25 cellular contexts compared by ENCODE assay signal in the genomic region with DNA sequence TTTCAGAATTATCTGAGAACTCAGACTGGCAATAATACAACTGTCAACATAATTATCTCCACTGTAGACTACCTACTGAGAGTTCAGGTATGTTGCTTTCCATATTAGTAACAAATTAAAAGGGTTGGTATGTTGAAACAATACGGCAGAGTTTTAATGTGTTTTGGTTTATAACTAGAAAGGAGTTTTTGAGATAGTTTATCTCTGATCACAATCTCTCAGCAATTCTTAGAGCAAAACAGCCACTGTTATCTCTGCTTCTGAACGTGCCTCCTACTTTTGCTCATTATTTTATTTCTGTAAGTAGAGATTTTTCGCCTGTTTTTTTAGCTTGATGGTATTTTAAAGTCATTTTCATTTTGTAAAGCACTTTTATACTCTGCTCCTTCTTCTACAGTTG.
"Had no signal": no experiment of that assay in that cellular context is flagged by ENCODE, and none has a peak within 500 bp of the region (broad histone marks: within the 10 kb centered on the region; RNA-seq: fewer than 3 reads in every experiment).

No MANE protein-coding gene starts in this region.

- H3K36me3 ChIP-seq: neural progenitor cell, neutrophil, ovary, prostate gland, tibial nerve, upper lobe of right lung had no signal

- H3K9me3 ChIP-seq: heart left ventricle, left ventricle myocardium inferior, neutrophil, ovary, prostate gland, tibial nerve, upper lobe of right lung had no signal

- H3K4me3 Mint-ChIP-seq: naive B cell; natural killer cell; nephron progenitor cell; neural progenitor cell; stimulated activated effector memory CD8-positive, alpha-beta T cell treated with anti-CD3 and anti-CD28 coated beads, Interleukin-12 subunit alpha, Interleukin-12 subunit beta, amount 100 ng/mL, for 72 hours; stimulated activated naive CD8-positive, alpha-beta T cell treated with anti-CD3 and anti-CD28 coated beads, Interleukin-15, Interleukin-2, amounts not matched to agents 100 ng/mL and 50 ng/mL, for 24 hours had no signal

- H3K27ac ChIP-seq: heart left ventricle, left ventricle myocardium inferior, neural progenitor cell, neutrophil, ovary, prostate gland, skin epidermis, tibial nerve, upper lobe of right lung had no signal

- H3K4me1 ChIP-seq: neural progenitor cell, prostate gland, tibial nerve, upper lobe of right lung had no signal

- H3K27ac Mint-ChIP-seq: naive B cell; natural killer cell; nephron progenitor cell; neural progenitor cell; stimulated activated effector memory CD8-positive, alpha-beta T cell treated with anti-CD3 and anti-CD28 coated beads, Interleukin-12 subunit alpha, Interleukin-12 subunit beta, amount 100 ng/mL, for 72 hours; stimulated activated naive CD8-positive, alpha-beta T cell treated with anti-CD3 and anti-CD28 coated beads, Interleukin-15, Interleukin-2, amounts not matched to agents 100 ng/mL and 50 ng/mL, for 24 hours had no signal

- ATAC-seq: heart left ventricle; natural killer cell; right cardiac atrium; sciatic nerve; stimulated activated effector memory CD8-positive, alpha-beta T cell treated with anti-CD3 and anti-CD28 coated beads, Interleukin-12 subunit alpha, Interleukin-12 subunit beta, amount 100 ng/mL, for 72 hours; upper lobe of right lung had no signal

- FAIRE-seq: urothelium cell line had no signal

- H3K9me3 Mint-ChIP-seq: natural killer cell; nephron progenitor cell; neural progenitor cell; stimulated activated effector memory CD8-positive, alpha-beta T cell treated with anti-CD3 and anti-CD28 coated beads, Interleukin-12 subunit alpha, Interleukin-12 subunit beta, amount 100 ng/mL, for 72 hours; stimulated activated naive CD8-positive, alpha-beta T cell treated with anti-CD3 and anti-CD28 coated beads, Interleukin-15, Interleukin-2, amounts not matched to agents 100 ng/mL and 50 ng/mL, for 24 hours had no signal

- H3K27me3 Mint-ChIP-seq: naive B cell; stimulated activated naive CD8-positive, alpha-beta T cell treated with anti-CD3 and anti-CD28 coated beads, Interleukin-15, Interleukin-2, amounts not matched to agents 100 ng/mL and 50 ng/mL, for 24 hours had no signal

- H3K4me1 Mint-ChIP-seq: naive B cell; nephron progenitor cell; neural progenitor cell; stimulated activated effector memory CD8-positive, alpha-beta T cell treated with anti-CD3 and anti-CD28 coated beads, Interleukin-12 subunit alpha, Interleukin-12 subunit beta, amount 100 ng/mL, for 72 hours had no signal

- H3K36me3 Mint-ChIP-seq: naive B cell; neural progenitor cell; stimulated activated effector memory CD8-positive, alpha-beta T cell treated with anti-CD3 and anti-CD28 coated beads, Interleukin-12 subunit alpha, Interleukin-12 subunit beta, amount 100 ng/mL, for 72 hours had no signal

- H3K4me3 ChIP-seq: heart left ventricle, left ventricle myocardium inferior, neural progenitor cell, ovary, prostate gland, skin epidermis, tibial nerve, upper lobe of right lung had no signal

- DNase-seq: heart left ventricle; islet precursor cell; left ventricle myocardium inferior; mesenchymal stem cell; naive B cell; natural killer cell; nephron progenitor cell; ovary; retina; right cardiac atrium; stimulated activated CD4-positive, alpha-beta T cell treated with anti-CD3 and anti-CD28 coated beads, Interleukin-12 subunit alpha, Interleukin-12 subunit beta, amount 100 ng/mL, for 4 hours; stimulated activated CD4-positive, alpha-beta T cell treated with anti-CD3 and anti-CD28 coated beads, Interleukin-15, amount 100 ng/mL, for 24 hours; stimulated activated CD4-positive, alpha-beta T cell treated with anti-CD3 and anti-CD28 coated beads, Interleukin-2, amount 100 ng/mL, for 24 hours; stimulated activated CD4-positive, alpha-beta T cell treated with anti-CD3 and anti-CD28 coated beads, Interleukin-4, amount 100 ng/mL, for 24 hours; stimulated activated naive CD4-positive, alpha-beta T cell; upper lobe of right lung had no signal
